Comparison of ENCODE assay signal across 1 cellular context in the genomic region with DNA sequence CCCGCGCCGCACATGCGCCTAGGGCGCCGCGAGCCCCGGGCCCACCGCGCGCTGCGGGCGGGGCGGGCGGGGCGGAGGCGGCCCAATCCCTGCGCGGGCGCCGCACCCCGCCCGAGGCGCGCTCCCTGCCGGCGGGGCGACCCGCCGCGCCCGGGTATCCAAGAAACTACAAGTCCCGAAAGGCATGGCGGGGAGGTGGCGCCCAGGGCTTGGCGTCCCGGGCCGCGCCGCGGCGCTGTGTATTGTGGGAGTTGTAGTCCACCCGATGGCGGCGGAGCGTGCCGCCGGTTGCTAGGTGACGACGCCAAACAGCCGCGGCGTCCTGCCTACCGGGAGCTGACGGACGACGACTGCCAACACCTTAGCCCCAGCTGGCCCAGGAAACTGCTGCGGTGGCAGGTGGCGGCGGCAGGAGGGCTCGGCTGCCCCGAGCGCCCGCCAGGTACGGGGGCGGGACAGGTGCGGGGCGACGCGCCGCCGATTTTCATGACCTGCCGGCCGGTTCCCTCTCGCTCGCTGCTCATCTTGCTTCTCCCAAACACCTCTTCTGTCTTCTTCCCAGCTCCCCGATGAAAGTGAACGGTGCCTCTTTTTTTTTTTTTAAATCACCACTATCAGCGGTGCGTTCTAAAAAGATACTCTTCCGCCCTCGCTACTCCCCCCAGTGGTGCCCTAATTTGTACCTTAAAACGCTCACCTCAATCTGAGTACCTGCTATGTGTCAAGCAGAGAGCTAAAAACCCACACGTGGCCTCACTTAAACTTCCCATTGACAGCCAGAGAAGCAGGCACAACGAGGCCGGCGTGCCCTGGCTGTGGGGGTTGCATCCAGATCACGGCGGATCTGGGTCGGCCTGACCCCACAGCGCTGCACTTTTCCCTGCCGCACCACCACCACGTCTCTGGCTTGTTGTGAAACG.
A peak's percentile ranks its signal among the peaks of the same experiment; 100 is the strongest.
TF ChIP-seq lines count a peak whose summit lies in the region.

CFAP99 (plus strand) TSS at position 304 of the 920 bp plus-strand sequence.

TF ChIP-seq in GM12878, 131 proteins besides CTCF, POLR2A, EP300 and RAD21 (continued from another document and continues in another):
- TF ChIP-seq, protein P1, sequence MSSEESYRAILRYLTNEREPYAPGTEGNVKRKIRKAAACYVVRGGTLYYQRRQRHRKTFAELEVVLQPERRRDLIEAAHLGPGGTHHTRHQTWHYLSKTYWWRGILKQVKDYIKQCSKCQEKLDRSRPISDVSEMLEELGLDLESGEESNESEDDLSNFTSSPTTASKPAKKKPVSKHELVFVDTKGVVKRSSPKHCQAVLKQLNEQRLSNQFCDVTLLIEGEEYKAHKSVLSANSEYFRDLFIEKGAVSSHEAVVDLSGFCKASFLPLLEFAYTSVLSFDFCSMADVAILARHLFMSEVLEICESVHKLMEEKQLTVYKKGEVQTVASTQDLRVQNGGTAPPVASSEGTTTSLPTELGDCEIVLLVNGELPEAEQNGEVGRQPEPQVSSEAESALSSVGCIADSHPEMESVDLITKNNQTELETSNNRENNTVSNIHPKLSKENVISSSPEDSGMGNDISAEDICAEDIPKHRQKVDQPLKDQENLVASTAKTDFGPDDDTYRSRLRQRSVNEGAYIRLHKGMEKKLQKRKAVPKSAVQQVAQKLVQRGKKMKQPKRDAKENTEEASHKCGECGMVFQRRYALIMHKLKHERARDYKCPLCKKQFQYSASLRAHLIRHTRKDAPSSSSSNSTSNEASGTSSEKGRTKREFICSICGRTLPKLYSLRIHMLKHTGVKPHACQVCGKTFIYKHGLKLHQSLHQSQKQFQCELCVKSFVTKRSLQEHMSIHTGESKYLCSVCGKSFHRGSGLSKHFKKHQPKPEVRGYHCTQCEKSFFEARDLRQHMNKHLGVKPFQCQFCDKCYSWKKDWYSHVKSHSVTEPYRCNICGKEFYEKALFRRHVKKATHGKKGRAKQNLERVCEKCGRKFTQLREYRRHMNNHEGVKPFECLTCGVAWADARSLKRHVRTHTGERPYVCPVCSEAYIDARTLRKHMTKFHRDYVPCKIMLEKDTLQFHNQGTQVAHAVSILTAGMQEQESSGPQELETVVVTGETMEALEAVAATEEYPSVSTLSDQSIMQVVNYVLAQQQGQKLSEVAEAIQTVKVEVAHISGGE (CRISPR knock-in tag; IDR thresholded peaks at IDR 0.05) = no peak
- TF ChIP-seq, protein P2, sequence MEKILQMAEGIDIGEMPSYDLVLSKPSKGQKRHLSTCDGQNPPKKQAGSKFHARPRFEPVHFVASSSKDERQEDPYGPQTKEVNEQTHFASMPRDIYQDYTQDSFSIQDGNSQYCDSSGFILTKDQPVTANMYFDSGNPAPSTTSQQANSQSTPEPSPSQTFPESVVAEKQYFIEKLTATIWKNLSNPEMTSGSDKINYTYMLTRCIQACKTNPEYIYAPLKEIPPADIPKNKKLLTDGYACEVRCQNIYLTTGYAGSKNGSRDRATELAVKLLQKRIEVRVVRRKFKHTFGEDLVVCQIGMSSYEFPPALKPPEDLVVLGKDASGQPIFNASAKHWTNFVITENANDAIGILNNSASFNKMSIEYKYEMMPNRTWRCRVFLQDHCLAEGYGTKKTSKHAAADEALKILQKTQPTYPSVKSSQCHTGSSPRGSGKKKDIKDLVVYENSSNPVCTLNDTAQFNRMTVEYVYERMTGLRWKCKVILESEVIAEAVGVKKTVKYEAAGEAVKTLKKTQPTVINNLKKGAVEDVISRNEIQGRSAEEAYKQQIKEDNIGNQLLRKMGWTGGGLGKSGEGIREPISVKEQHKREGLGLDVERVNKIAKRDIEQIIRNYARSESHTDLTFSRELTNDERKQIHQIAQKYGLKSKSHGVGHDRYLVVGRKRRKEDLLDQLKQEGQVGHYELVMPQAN (conservative IDR thresholded peaks at IDR 0.05) = peak; percentile 90
- TF ChIP-seq MEF2B (IDR thresholded peaks at IDR 0.05; ENCODE audit: partially characterized antibody, poor library complexity, severe bottlenecking) (no peak), BCL11A (IDR thresholded peaks at IDR 0.05; ENCODE audit: low read depth, low read length) (no peak), HDGF (IDR thresholded peaks at IDR 0.05) (no peak), NR2C1 (IDR thresholded peaks at IDR 0.05) (peak; percentile 80), ZNF24 (IDR thresholded peaks at IDR 0.05) (no peak), CBX5 (IDR thresholded peaks at IDR 0.05; ENCODE audit: low read depth) (no peak), ESRRA (IDR thresholded peaks at IDR 0.05; ENCODE audit: low read length) (no peak), IRF4 (IDR thresholded peaks at IDR 0.05; ENCODE audit: low read depth, low read length) (no peak), CEBPZ (IDR thresholded peaks at IDR 0.05; ENCODE audit: low read depth, low read length) (no peak), YBX1 (IDR thresholded peaks at IDR 0.05) (no peak), BMI1 (IDR thresholded peaks at IDR 0.05; ENCODE audit: borderline replicate concordance) (peak; percentile 92), MYB (IDR thresholded peaks at IDR 0.05; ENCODE audit: borderline replicate concordance, low read depth, low read length) (no peak), JUNB (IDR thresholded peaks at IDR 0.05) (no peak), TBL1XR1 (IDR thresholded peaks at IDR 0.05; ENCODE audit: low read depth, low read length) (peak; percentile 46; the same call in 1 of the 2 replicates), CHD1 (IDR thresholded peaks at IDR 0.05; ENCODE audit: low read depth, low read length) (no peak), SREBF1 (IDR thresholded peaks at IDR 0.05; ENCODE audit: low read length) (peak; percentile 82), RCOR1 (conservative IDR thresholded peaks at IDR 0.05; ENCODE audit: low read depth, low read length) (no peak), CREM (IDR thresholded peaks at IDR 0.05; ENCODE audit: low read depth) (peak; percentile 99), MXI1 (IDR thresholded peaks at IDR 0.05; ENCODE audit: low read depth, low read length) (peak; percentile 94), ASH2L (IDR thresholded peaks at IDR 0.05; ENCODE audit: borderline replicate concordance, low read depth) (no peak), SPI1 (IDR thresholded peaks at IDR 0.05; ENCODE audit: borderline replicate concordance, insufficient read depth, low read depth, low read length) (no peak), DPF2 (IDR thresholded peaks at IDR 0.05) (no peak), RFX5 (IDR thresholded peaks at IDR 0.05; ENCODE audit: low read depth, low read length) (no peak), NBN (IDR thresholded peaks at IDR 0.05) (no peak), LARP7 (IDR thresholded peaks at IDR 0.05) (peak; percentile 25; the same call in 1 of the 2 replicates), POU2F2 (IDR thresholded peaks at IDR 0.05; ENCODE audit: borderline replicate concordance, low read depth, low read length) (no peak), CUX1 (IDR thresholded peaks at IDR 0.05; ENCODE audit: insufficient replicate concordance, low read depth, low read length) (no peak)
- TF ChIP-seq, protein P3, sequence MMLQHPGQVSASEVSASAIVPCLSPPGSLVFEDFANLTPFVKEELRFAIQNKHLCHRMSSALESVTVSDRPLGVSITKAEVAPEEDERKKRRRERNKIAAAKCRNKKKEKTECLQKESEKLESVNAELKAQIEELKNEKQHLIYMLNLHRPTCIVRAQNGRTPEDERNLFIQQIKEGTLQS (IDR thresholded peaks at IDR 0.05; ENCODE audit: borderline replicate concordance, extremely low read depth, low read depth, low read length) = peak; percentile 81; the same call in 1 of the 2 replicates
- TF ChIP-seq, protein P4, sequence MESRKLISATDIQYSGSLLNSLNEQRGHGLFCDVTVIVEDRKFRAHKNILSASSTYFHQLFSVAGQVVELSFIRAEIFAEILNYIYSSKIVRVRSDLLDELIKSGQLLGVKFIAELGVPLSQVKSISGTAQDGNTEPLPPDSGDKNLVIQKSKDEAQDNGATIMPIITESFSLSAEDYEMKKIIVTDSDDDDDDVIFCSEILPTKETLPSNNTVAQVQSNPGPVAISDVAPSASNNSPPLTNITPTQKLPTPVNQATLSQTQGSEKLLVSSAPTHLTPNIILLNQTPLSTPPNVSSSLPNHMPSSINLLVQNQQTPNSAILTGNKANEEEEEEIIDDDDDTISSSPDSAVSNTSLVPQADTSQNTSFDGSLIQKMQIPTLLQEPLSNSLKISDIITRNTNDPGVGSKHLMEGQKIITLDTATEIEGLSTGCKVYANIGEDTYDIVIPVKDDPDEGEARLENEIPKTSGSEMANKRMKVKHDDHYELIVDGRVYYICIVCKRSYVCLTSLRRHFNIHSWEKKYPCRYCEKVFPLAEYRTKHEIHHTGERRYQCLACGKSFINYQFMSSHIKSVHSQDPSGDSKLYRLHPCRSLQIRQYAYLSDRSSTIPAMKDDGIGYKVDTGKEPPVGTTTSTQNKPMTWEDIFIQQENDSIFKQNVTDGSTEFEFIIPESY (IDR thresholded peaks at IDR 0.05) = no peak
- TF ChIP-seq, protein P5, sequence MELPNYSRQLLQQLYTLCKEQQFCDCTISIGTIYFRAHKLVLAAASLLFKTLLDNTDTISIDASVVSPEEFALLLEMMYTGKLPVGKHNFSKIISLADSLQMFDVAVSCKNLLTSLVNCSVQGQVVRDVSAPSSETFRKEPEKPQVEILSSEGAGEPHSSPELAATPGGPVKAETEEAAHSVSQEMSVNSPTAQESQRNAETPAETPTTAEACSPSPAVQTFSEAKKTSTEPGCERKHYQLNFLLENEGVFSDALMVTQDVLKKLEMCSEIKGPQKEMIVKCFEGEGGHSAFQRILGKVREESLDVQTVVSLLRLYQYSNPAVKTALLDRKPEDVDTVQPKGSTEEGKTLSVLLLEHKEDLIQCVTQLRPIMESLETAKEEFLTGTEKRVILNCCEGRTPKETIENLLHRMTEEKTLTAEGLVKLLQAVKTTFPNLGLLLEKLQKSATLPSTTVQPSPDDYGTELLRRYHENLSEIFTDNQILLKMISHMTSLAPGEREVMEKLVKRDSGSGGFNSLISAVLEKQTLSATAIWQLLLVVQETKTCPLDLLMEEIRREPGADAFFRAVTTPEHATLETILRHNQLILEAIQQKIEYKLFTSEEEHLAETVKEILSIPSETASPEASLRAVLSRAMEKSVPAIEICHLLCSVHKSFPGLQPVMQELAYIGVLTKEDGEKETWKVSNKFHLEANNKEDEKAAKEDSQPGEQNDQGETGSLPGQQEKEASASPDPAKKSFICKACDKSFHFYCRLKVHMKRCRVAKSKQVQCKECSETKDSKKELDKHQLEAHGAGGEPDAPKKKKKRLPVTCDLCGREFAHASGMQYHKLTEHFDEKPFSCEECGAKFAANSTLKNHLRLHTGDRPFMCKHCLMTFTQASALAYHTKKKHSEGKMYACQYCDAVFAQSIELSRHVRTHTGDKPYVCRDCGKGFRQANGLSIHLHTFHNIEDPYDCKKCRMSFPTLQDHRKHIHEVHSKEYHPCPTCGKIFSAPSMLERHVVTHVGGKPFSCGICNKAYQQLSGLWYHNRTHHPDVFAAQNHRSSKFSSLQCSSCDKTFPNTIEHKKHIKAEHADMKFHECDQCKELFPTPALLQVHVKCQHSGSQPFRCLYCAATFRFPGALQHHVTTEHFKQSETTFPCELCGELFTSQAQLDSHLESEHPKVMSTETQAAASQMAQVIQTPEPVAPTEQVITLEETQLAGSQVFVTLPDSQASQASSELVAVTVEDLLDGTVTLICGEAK (IDR thresholded peaks at IDR 0.05; ENCODE audit: borderline replicate concordance) = no peak
